ENCODE assay signal across 9 cellular contexts in genomic region chr12:118307069-118307954, GRCh38.
DNase-seq lines count a peak whose midpoint lies in the region; ATAC-seq and TF ChIP-seq lines count a peak whose summit lies in the region.
"Had no signal": no experiment of that assay in that cellular context is flagged by ENCODE, and none has a peak within 500 bp of the region (broad histone marks: within the 10 kb centered on the region; RNA-seq: fewer than 3 reads in every experiment).

No MANE protein-coding gene starts in this region.

- peak; percentile 46 for ATAC-seq in HG02642 (IDR thresholded peaks at IDR 0.05; ENCODE audit: poor library complexity, unreplicated experiment)
- ATAC-seq in RWPE2 (ENCODE audit: low read depth): peak; percentile 97
- ATAC-seq in omental fat pad (ENCODE audit: low FRiP score): peak; percentile 90

- 63 to 80% methylated on average over 8 of the region's 8 CpGs for WGBS in sigmoid colon, 2 donors

- H3K4me1 Mint-ChIP-seq in chondrocyte (ENCODE audit: low read depth): peaks cover 22% of the 10 kb centered on the region

- no peaks in the 10 kb centered on the region for H3K27me3 Mint-ChIP-seq in chondrocyte (ENCODE audit: low read depth)

- H3K27me3 ChIP-seq in RWPE2 (ENCODE audit: insufficient read depth, poor library complexity, severe bottlenecking) (no peaks in the 10 kb centered on the region), sigmoid colon (no peaks in the 10 kb centered on the region)

- H3K4me3 ChIP-seq in RWPE2 (ENCODE audit: severe bottlenecking) (peak overlapping the region; percentile 14), sigmoid colon (peak overlapping the region in 1 of 4 donors; percentile 23)
- H3K4me3 ChIP-seq: SK-N-MC had no signal

- H3K9me3 ChIP-seq in RWPE2 (ENCODE audit: severe bottlenecking) (no peaks in the 10 kb centered on the region), sigmoid colon (no peaks in the 10 kb centered on the region)

- TF ChIP-seq POLR2A in sigmoid colon (IDR thresholded peaks at IDR 0.05): no peak

- intact Hi-C loops in sigmoid colon (cut with DNase I): no loop called here

- H3K4me1 ChIP-seq in RWPE2 (ENCODE audit: insufficient read depth, poor library complexity, severe bottlenecking) (peaks cover 36% of the 10 kb centered on the region), sigmoid colon (no peaks in the 10 kb centered on the region)

- H3K9me3 Mint-ChIP-seq in chondrocyte (ENCODE audit: low read depth): no peaks in the 10 kb centered on the region

- peak overlapping the region; percentile 65 for H3K4me3 Mint-ChIP-seq in chondrocyte (ENCODE audit: unreplicated experiment)

- no peaks in the 10 kb centered on the region for H3K36me3 Mint-ChIP-seq in chondrocyte (ENCODE audit: low read depth)

- H3K27ac Mint-ChIP-seq in chondrocyte (ENCODE audit: unreplicated experiment): peak overlapping the region; percentile 91

- no peak for TF ChIP-seq CTCF in RWPE2 (IDR thresholded peaks at IDR 0.05; ENCODE audit: poor library complexity, severe bottlenecking)
- no peak for TF ChIP-seq CTCF in chondrocyte (IDR thresholded peaks at IDR 0.05)
- no peak for TF ChIP-seq CTCF in omental fat pad (IDR thresholded peaks at IDR 0.05)
- TF ChIP-seq CTCF in sigmoid colon (IDR thresholded peaks at IDR 0.05): no peak

- no peak for TF ChIP-seq EP300 in sigmoid colon (IDR thresholded peaks at IDR 0.05)

- DNase-seq in GM03348 (ENCODE audit: low spot score) (peak; percentile 81), RWPE2 (ENCODE audit: low spot score) (no peak), chondrocyte (ENCODE audit: low spot score) (no peak), omental fat pad (ENCODE audit: low spot score) (no peak), NCI-H146 treated with DMSO at 0.1 percent for 48 hours (lab: John Stamatoyannopoulos, UW; ENCODE audit: unreplicated experiment) (no peak), sigmoid colon (no peak), DMS79 treated with DMSO at 0.1 percent for 48 hours (lab: John Stamatoyannopoulos, UW) (no peak)

- H3K27ac ChIP-seq in RWPE2 (ENCODE audit: poor library complexity, severe bottlenecking): peak overlapping the region; percentile 99
- H3K27ac ChIP-seq in sigmoid colon: peak overlapping the region in 2 of 4 donors; percentile 28 to 39
- H3K27ac ChIP-seq: SK-N-MC had no signal

- no peaks in the 10 kb centered on the region for H3K36me3 ChIP-seq in RWPE2 (ENCODE audit: low read depth)
- H3K36me3 ChIP-seq in sigmoid colon: no peaks in the 10 kb centered on the region

Comparison
In these comparisons a context has a peak if more than half of its experiments do, and no peak if none do; other contexts are left out.
1. ATAC-seq: peak in every context shown above with its lines; median percentile 97 in RWPE2; 90 in omental fat pad; 46 in HG02642.